Comparison of ENCODE assay signal across 8 cellular contexts in genomic region chr16:86044241-86044671, GRCh38.
DNase-seq lines count a peak whose midpoint lies in the region; ATAC-seq and TF ChIP-seq lines count a peak whose summit lies in the region.
"Had no signal": no experiment of that assay in that cellular context is flagged by ENCODE, and none has a peak within 500 bp of the region (broad histone marks: within the 10 kb centered on the region; RNA-seq: fewer than 3 reads in every experiment).

No MANE protein-coding gene starts in this region.

- POLR2A ChIA-PET in CD4-positive, alpha-beta memory T cell (lab: Charles Lee; ENCODE audit: partially characterized antibody) = no interaction called here

- H3K4me1 ChIP-seq in iPS DF 6.9 (ENCODE audit: control insufficient read depth, insufficient read depth, low read length) = peaks cover 3% of the 10 kb centered on the region
- H3K4me1 ChIP-seq in CD4-positive, alpha-beta memory T cell (ENCODE audit: insufficient read depth, low read length) = peaks cover 15% of the 10 kb centered on the region

- intact Hi-C loops in CD4-positive, alpha-beta memory T cell (cut with micrococcal nuclease) = no loop called here

- no CpG with 5 or more reads among the region's 11 CpGs for WGBS in iPS DF 6.9 (ENCODE audit: insufficient coverage, insufficient read length)

- TF ChIP-seq CTCF in GM12872 (IDR thresholded peaks at IDR 0.05; ENCODE audit: insufficient read depth, low read depth, low read length) = peak; percentile 86

- H3K27ac Mint-ChIP-seq in activated naive CD4-positive, alpha-beta T cell treated with anti-CD3 and anti-CD28 coated beads, Interleukin-2, amount 10 ng/mL, durations not matched to agents 7 days and 5 days = no peak overlapping the region
- H3K27ac Mint-ChIP-seq in CD4-positive, alpha-beta memory T cell = no peak overlapping the region

- no peaks in the 10 kb centered on the region for H3K27me3 ChIP-seq in iPS DF 6.9 (ENCODE audit: control insufficient read depth, insufficient read depth, low read length)
- no peaks in the 10 kb centered on the region for H3K27me3 ChIP-seq in CD4-positive, alpha-beta memory T cell (ENCODE audit: insufficient read depth, low read length)

- peaks cover 73% of the 10 kb centered on the region for H3K27me3 Mint-ChIP-seq in activated naive CD4-positive, alpha-beta T cell treated with anti-CD3 and anti-CD28 coated beads, Interleukin-2, amount 10 ng/mL, durations not matched to agents 7 days and 5 days
- H3K27me3 Mint-ChIP-seq in CD4-positive, alpha-beta memory T cell = peaks cover 13 to 29% of the 10 kb centered on the region in 2 donors

- H3K9me3 ChIP-seq in iPS DF 6.9 (ENCODE audit: control insufficient read depth, insufficient read depth, low read length) = no peaks in the 10 kb centered on the region
- H3K9me3 ChIP-seq in CD4-positive, alpha-beta memory T cell (ENCODE audit: control insufficient read depth in 1 of 2, low read length in 2 of 2) = no peaks in the 10 kb centered on the region

- no peaks in the 10 kb centered on the region for H3K36me3 Mint-ChIP-seq in activated naive CD4-positive, alpha-beta T cell treated with anti-CD3 and anti-CD28 coated beads, Interleukin-2, amount 10 ng/mL, durations not matched to agents 7 days and 5 days
- H3K36me3 Mint-ChIP-seq in CD4-positive, alpha-beta memory T cell = no peaks in the 10 kb centered on the region

- no peaks in the 10 kb centered on the region; the same call in 1 of the 2 replicates for H3K36me3 ChIP-seq in iPS DF 6.9 (ENCODE audit: control insufficient read depth, insufficient read depth, low read length)
- H3K36me3 ChIP-seq in CD4-positive, alpha-beta memory T cell (ENCODE audit: insufficient read depth, low read length) = no peaks in the 10 kb centered on the region

- H3K9me3 Mint-ChIP-seq in activated naive CD4-positive, alpha-beta T cell treated with anti-CD3 and anti-CD28 coated beads, Interleukin-2, amount 10 ng/mL, durations not matched to agents 7 days and 5 days = no peaks in the 10 kb centered on the region
- no peaks in the 10 kb centered on the region for H3K9me3 Mint-ChIP-seq in CD4-positive, alpha-beta memory T cell

- H3K4me3 Mint-ChIP-seq in activated naive CD4-positive, alpha-beta T cell treated with anti-CD3 and anti-CD28 coated beads, Interleukin-2, amount 10 ng/mL, durations not matched to agents 7 days and 5 days = no peak overlapping the region
- H3K4me3 Mint-ChIP-seq in CD4-positive, alpha-beta memory T cell = no peak overlapping the region

- no peak overlapping the region for H3K4me3 ChIP-seq in iPS DF 6.9 (ENCODE audit: low read length)
- no peak overlapping the region for H3K4me3 ChIP-seq in CD4-positive, alpha-beta memory T cell (ENCODE audit: low read length in 2 of 2)
- H3K4me3 ChIP-seq: skin epidermis had no signal

- no peak overlapping the region for H3K27ac ChIP-seq in iPS DF 6.9 (ENCODE audit: low read length)
- H3K27ac ChIP-seq in CD4-positive, alpha-beta memory T cell (ENCODE audit: low read depth, low read length) = no peak overlapping the region
- H3K27ac ChIP-seq: skin epidermis had no signal

- CTCF ChIA-PET in activated naive CD4-positive, alpha-beta T cell treated with anti-CD3 and anti-CD28 coated beads, Interleukin-2, amount 10 ng/mL, durations not matched to agents 7 days and 5 days (lab: Charles Lee) = interaction anchor here (0.8 to 2.3 kb wide), 7 partner anchors 9 to 474 kb away, joined by 3 to 5 read pairs (median 3); no protein-coding TSS in a partner anchor
- CTCF ChIA-PET in CD4-positive, alpha-beta memory T cell (lab: Charles Lee; ENCODE audit: partially characterized antibody) = no interaction called here

- peaks cover 13% of the 10 kb centered on the region for H3K4me1 Mint-ChIP-seq in activated naive CD4-positive, alpha-beta T cell treated with anti-CD3 and anti-CD28 coated beads, Interleukin-2, amount 10 ng/mL, durations not matched to agents 7 days and 5 days
- peaks cover 9 to 17% (median 13%) of the 10 kb centered on the region in 4 donors for H3K4me1 Mint-ChIP-seq in CD4-positive, alpha-beta memory T cell

- ATAC-seq in HG02759 (IDR thresholded peaks at IDR 0.05; ENCODE audit: unreplicated experiment) = no peak

- peak; percentile 43 for DNase-seq in NCI-H460 (ENCODE audit: extremely low read depth, low read depth)
- peak; percentile 54 for DNase-seq in activated naive CD4-positive, alpha-beta T cell treated with anti-CD3 and anti-CD28 coated beads, Interleukin-2, amount 10 ng/mL, durations not matched to agents 7 days and 5 days
- peak; percentile 68 for DNase-seq in iPS DF 6.9 (ENCODE audit: low read depth, low spot score)
- peak; percentile 4 to 13 for DNase-seq in stimulated activated CD8-positive, alpha-beta memory T cell treated with anti-CD3 and anti-CD28 coated beads, Interleukin-7, amount 100 ng/mL, for 1 hour (ENCODE audit: low read depth in 2 of 2)
- DNase-seq in CD4-positive, alpha-beta memory T cell = no peak

Comparison
In these comparisons a context has a peak if more than half of its experiments do, and no peak if none do; other contexts are left out.
1. DNase-seq: peak in NCI-H460 (single experiment), activated naive CD4-positive, alpha-beta T cell treated with anti-CD3 and anti-CD28 coated beads, Interleukin-2, amount 10 ng/mL, durations not matched to agents 7 days and 5 days (single experiment), iPS DF 6.9 (single experiment) and stimulated activated CD8-positive, alpha-beta memory T cell treated with anti-CD3 and anti-CD28 coated beads, Interleukin-7, amount 100 ng/mL, for 1 hour (2 of 2); none in CD4-positive, alpha-beta memory T cell (0 of 5).